13 cellular contexts compared by ENCODE assay signal in genomic region chr5:71836084-71836483, GRCh38.
DNase-seq lines count a peak whose midpoint lies in the region; ATAC-seq and TF ChIP-seq lines count a peak whose summit lies in the region.
"Had no signal": no experiment of that assay in that cellular context is flagged by ENCODE, and none has a peak within 500 bp of the region (broad histone marks: within the 10 kb centered on the region; RNA-seq: fewer than 3 reads in every experiment).

No MANE protein-coding gene starts in this region.

- H3K4me1 Mint-ChIP-seq in MCF 10A (ENCODE audit: insufficient read depth, unreplicated experiment): peaks cover under 1% of the 10 kb centered on the region
- H3K4me1 Mint-ChIP-seq: activated CD4-positive, alpha-beta T cell treated with anti-CD3 and anti-CD28 coated beads for 36 hours; activated T-helper 17 cell treated with anti-CD3 and anti-CD28 coated beads, Interleukin-2, amount 50 U/mL, for 72 hours had no signal

- H3K9me3 Mint-ChIP-seq in MCF 10A (ENCODE audit: unreplicated experiment): no peaks in the 10 kb centered on the region
- H3K9me3 Mint-ChIP-seq: activated T-helper 17 cell treated with anti-CD3 and anti-CD28 coated beads, Interleukin-2, amount 50 U/mL, for 72 hours had no signal

- H3K9me3 ChIP-seq in breast epithelium (no peaks in the 10 kb centered on the region), MG63 (no peaks in the 10 kb centered on the region)
- H3K9me3 ChIP-seq: pancreas had no signal

- BruUV-seq in MCF 10A (replicated peaks; lab: Mats Ljungman, UMichigan): no TSS peak

- no peaks in the 10 kb centered on the region for H3K36me3 Mint-ChIP-seq in MCF 10A (ENCODE audit: insufficient read depth, unreplicated experiment)

- H3K27ac ChIP-seq in breast epithelium (no peak overlapping the region), temporal lobe (ENCODE audit: low read depth, low read length) (peak overlapping the region; percentile 17)
- H3K27ac ChIP-seq: pancreas had no signal

- TF ChIP-seq CTCF in MCF 10A (IDR thresholded peaks at IDR 0.05; ENCODE audit: unreplicated experiment) (peak; percentile 20), breast epithelium (IDR thresholded peaks at IDR 0.05) (no peak)

- intact Hi-C loops in MCF 10A (cut with micrococcal nuclease): loop anchor here (5.0 kb wide), 1 partner anchor 181 kb away; no protein-coding TSS in a partner anchor
- intact Hi-C loops in breast epithelium (cut with DNase I; ENCODE audit: low total_unique reads): no loop called here

- DNase-seq in MCF 10A (ENCODE audit: unreplicated experiment): peak; percentile 9
- no peak for DNase-seq in breast epithelium (ENCODE audit: low spot score in 2 of 2)
- peak; percentile 22 for DNase-seq in SK-MEL-5 (ENCODE audit: low read depth, low spot score)
- DNase-seq in fibroblast of gingiva (ENCODE audit: low read depth): peak; percentile 7
- no peak for DNase-seq in MG63
- no peak for DNase-seq in nucleus accumbens (lab: John Stamatoyannopoulos, UW)
- DNase-seq: activated CD4-positive, alpha-beta T cell treated with anti-CD3 and anti-CD28 coated beads for 36 hours; cerebellar nuclear complex; left ventricle myocardium superior; pancreas had no signal

- POLR2A ChIA-PET in MCF 10A (lab: Yijun Ruan, JAX): interaction anchor here (0.6 kb wide), 1 partner anchor 8 kb away, joined by 3 read pairs; no protein-coding TSS in a partner anchor

- no peaks in the 10 kb centered on the region for H3K4me1 ChIP-seq in breast epithelium
- H3K4me1 ChIP-seq: pancreas had no signal

- no peak for TF ChIP-seq POLR2A in breast epithelium (IDR thresholded peaks at IDR 0.05)

- in situ Hi-C loops in SK-MEL-5 (cut with HindIII; ENCODE audit: low pct_unique_long_range_greater_than_20kb, low sequenced_read_pairs): no loop called here

- no peaks in the 10 kb centered on the region for H3K27me3 ChIP-seq in breast epithelium
- H3K27me3 ChIP-seq in MG63: no peaks in the 10 kb centered on the region
- H3K27me3 ChIP-seq: pancreas had no signal

- no peak for ATAC-seq in HG02852 (IDR thresholded peaks at IDR 0.05; ENCODE audit: unreplicated experiment)
- ATAC-seq: activated CD4-positive, alpha-beta T cell treated with anti-CD3 and anti-CD28 coated beads for 36 hours; activated T-helper 17 cell treated with anti-CD3 and anti-CD28 coated beads, Interleukin-2, amount 50 U/mL, for 72 hours; left ventricle myocardium superior; pancreas had no signal

- CTCF ChIA-PET in MCF 10A (lab: Yijun Ruan, JAX): interaction anchor here (0.6 to 1.3 kb wide), 2 partner anchors 37 to 55 kb away, joined by 4 read pairs; no protein-coding TSS in a partner anchor

- no peaks in the 10 kb centered on the region for H3K27me3 Mint-ChIP-seq in MCF 10A (ENCODE audit: insufficient read depth, unreplicated experiment)
- H3K27me3 Mint-ChIP-seq: activated CD4-positive, alpha-beta T cell treated with anti-CD3 and anti-CD28 coated beads for 36 hours had no signal

- no peak overlapping the region for H3K27ac Mint-ChIP-seq in MCF 10A (ENCODE audit: low read depth, unreplicated experiment)
- H3K27ac Mint-ChIP-seq: activated CD4-positive, alpha-beta T cell treated with anti-CD3 and anti-CD28 coated beads for 36 hours; activated T-helper 17 cell treated with anti-CD3 and anti-CD28 coated beads, Interleukin-2, amount 50 U/mL, for 72 hours had no signal

- H3K4me3 Mint-ChIP-seq in MCF 10A (ENCODE audit: unreplicated experiment): no peak overlapping the region
- H3K4me3 Mint-ChIP-seq: activated CD4-positive, alpha-beta T cell treated with anti-CD3 and anti-CD28 coated beads for 36 hours; activated T-helper 17 cell treated with anti-CD3 and anti-CD28 coated beads, Interleukin-2, amount 50 U/mL, for 72 hours had no signal

- H3K4me3 ChIP-seq in breast epithelium (no peak overlapping the region), MG63 (no peak overlapping the region)
- H3K4me3 ChIP-seq: pancreas had no signal

- H3K36me3 ChIP-seq in breast epithelium: no peaks in the 10 kb centered on the region
- no peaks in the 10 kb centered on the region for H3K36me3 ChIP-seq in MG63
- H3K36me3 ChIP-seq: pancreas had no signal

Comparison
In these comparisons a context has a peak if more than half of its experiments do, and no peak if none do; other contexts are left out.
1. DNase-seq: peak in MCF 10A (single experiment), SK-MEL-5 (single experiment) and fibroblast of gingiva (single experiment); none in breast epithelium (0 of 2), MG63 (single experiment) and nucleus accumbens (0 of 56).